In the genomic region with DNA sequence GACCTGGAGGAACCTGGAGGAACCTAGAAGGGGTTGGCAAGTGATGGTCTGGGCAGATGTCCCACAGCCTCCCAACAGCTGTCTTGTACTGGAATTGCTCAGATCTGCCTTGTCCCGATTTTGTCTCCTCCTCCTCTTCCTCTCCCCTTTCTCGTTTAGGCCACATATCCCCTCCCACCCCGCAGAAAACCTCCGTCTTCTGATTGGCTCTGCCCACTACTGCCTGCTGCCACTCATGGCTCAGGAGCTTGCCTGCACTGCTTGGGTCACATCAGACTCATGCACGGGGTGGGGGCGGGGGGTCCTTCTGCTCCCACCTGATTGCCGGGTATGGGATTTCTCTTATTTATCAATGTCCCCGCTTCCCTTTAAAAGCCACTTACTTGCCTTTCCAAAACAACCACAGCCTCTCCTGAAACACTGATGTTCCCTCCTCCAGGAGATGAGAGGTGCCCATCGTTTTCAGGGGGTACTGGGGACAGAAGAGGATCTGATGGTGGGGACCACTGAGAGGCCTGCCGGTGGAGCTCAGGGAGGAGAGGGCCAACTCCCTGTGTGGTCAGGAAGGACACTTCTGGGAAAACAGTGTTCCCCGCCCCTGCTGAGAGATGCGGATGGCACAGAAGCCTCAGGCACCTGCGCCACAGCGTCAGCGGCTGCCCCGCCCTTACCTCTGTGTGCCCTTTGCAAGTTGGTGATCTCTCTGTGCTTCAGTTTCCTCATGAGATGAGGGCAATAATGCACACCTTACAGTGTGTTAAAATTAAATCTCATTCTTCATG, we compare ENCODE assay signal across 9 cellular contexts. TPM values are rescaled to one million over a fixed set of nuclear protein-coding genes. Genes with fewer than 3 reads are reported as not detected.
DNase-seq lines count a peak whose midpoint lies in the region; ATAC-seq and TF ChIP-seq lines count a peak whose summit lies in the region.
"Had no signal": no experiment of that assay in that cellular context is flagged by ENCODE, and none has a peak within 500 bp of the region (broad histone marks: within the 10 kb centered on the region; RNA-seq: fewer than 3 reads in every experiment).

No MANE protein-coding gene starts in this region.

- in situ Hi-C loops in HAP-1 (cut with MboI; ENCODE audit: low sequenced_read_pairs): no loop called here

- H2BK15ac ChIP-seq in neuronal stem cell (ENCODE audit: low read length): no peak overlapping the region

- peaks cover 4% of the 10 kb centered on the region for H3K79me1 ChIP-seq in neuronal stem cell (ENCODE audit: low read depth, low read length)

- peak overlapping the region; percentile 0 for H3K18ac ChIP-seq in neuronal stem cell (ENCODE audit: low read length)

- H2AK5ac ChIP-seq in neuronal stem cell (ENCODE audit: low read depth, low read length): peak overlapping the region; percentile 20

- H3K27ac Mint-ChIP-seq in CD4-positive, alpha-beta memory T cell: peak overlapping the region; percentile 28 to 75 (median 64)
- H3K27ac Mint-ChIP-seq in endodermal cell: peak overlapping the region; percentile 39
- H3K27ac Mint-ChIP-seq: activated CD8-positive, alpha-beta memory T cell treated with anti-CD3 and anti-CD28 coated beads, Interleukin-2, amount 10 ng/mL, durations not matched to agents 7 days and 5 days had no signal

- H2BK120ac ChIP-seq in neuronal stem cell (ENCODE audit: low read depth, low read length): no peak overlapping the region

- H2BK12ac ChIP-seq in neuronal stem cell (ENCODE audit: low read length): no peak overlapping the region

- no peak overlapping the region for H3K4me3 ChIP-seq in CD4-positive, alpha-beta memory T cell (ENCODE audit: low read length in 2 of 2)
- H3K4me3 ChIP-seq in endodermal cell (ENCODE audit: low read length): no peak overlapping the region
- no peak overlapping the region for H3K4me3 ChIP-seq in neuronal stem cell (ENCODE audit: low read length in 2 of 2)
- H3K4me3 ChIP-seq in HAP-1: no peak overlapping the region

- POLR2A ChIA-PET in CD4-positive, alpha-beta memory T cell (lab: Charles Lee; ENCODE audit: partially characterized antibody): interaction anchor here (2.1 kb wide), 1 partner anchor 15 kb away, joined by 9 read pairs; a partner anchor contains a TSS

- DNase-seq in CD4-positive, alpha-beta memory T cell: no peak
- DNase-seq in NCI-H2029 (lab: John Stamatoyannopoulos, UW) (peak; percentile 62), endodermal cell (peak; percentile 67), neuronal stem cell (ENCODE audit: low spot score) (no peak), HAP-1 (ENCODE audit: low spot score in 2 of 2) (no peak), CD1c-positive myeloid dendritic cell (ENCODE audit: extremely low spot score) (no peak)
- DNase-seq: activated CD8-positive, alpha-beta memory T cell treated with anti-CD3 and anti-CD28 coated beads, Interleukin-2, amount 10 ng/mL, durations not matched to agents 7 days and 5 days had no signal

- H3K36me3 ChIP-seq in CD4-positive, alpha-beta memory T cell (ENCODE audit: insufficient read depth, low read length): peaks cover 21% of the 10 kb centered on the region
- H3K36me3 ChIP-seq in endodermal cell (ENCODE audit: control insufficient read depth, insufficient read depth, low read length) (no peaks in the 10 kb centered on the region), neuronal stem cell (replicated peaks in 1 of 2; ENCODE audit: control insufficient read depth in 2 of 2, insufficient read depth in 2 of 2, low read length in 2 of 2) (peaks cover 4 to 7% of the 10 kb centered on the region in 2 donors), HAP-1 (replicated peaks) (no peaks in the 10 kb centered on the region)

- H3K27ac ChIP-seq in CD4-positive, alpha-beta memory T cell (ENCODE audit: low read depth, low read length): no peak overlapping the region
- H3K27ac ChIP-seq in endodermal cell (ENCODE audit: low read depth, low read length) (no peak overlapping the region), neuronal stem cell (replicated peaks; ENCODE audit: low read length) (no peak overlapping the region)

- intact Hi-C loops in CD4-positive, alpha-beta memory T cell (cut with micrococcal nuclease): no loop called here

- H3K4me1 ChIP-seq in CD4-positive, alpha-beta memory T cell (ENCODE audit: insufficient read depth, low read length): peaks cover 68% of the 10 kb centered on the region
- H3K4me1 ChIP-seq in endodermal cell (ENCODE audit: control insufficient read depth, insufficient read depth, low read length): peaks cover 3% of the 10 kb centered on the region
- peaks cover 8 to 17% of the 10 kb centered on the region in 2 donors for H3K4me1 ChIP-seq in neuronal stem cell (ENCODE audit: control insufficient read depth in 2 of 2, insufficient read depth in 1 of 2, low read depth in 1 of 2, low read length in 2 of 2)
- no peaks in the 10 kb centered on the region for H3K4me1 ChIP-seq in HAP-1

- H3K4me1 Mint-ChIP-seq in CD4-positive, alpha-beta memory T cell: peaks cover 44 to 68% (median 61%) of the 10 kb centered on the region in 4 donors
- H3K4me1 Mint-ChIP-seq in endodermal cell: peaks cover 23% of the 10 kb centered on the region

- H2BK5ac ChIP-seq in neuronal stem cell (ENCODE audit: low read length): no peak overlapping the region

- H4K91ac ChIP-seq in neuronal stem cell (ENCODE audit: low read depth, low read length, poor library complexity): no peak overlapping the region

- H3K27me3 ChIP-seq in CD4-positive, alpha-beta memory T cell (ENCODE audit: insufficient read depth, low read length): no peaks in the 10 kb centered on the region
- no peaks in the 10 kb centered on the region for H3K27me3 ChIP-seq in endodermal cell (ENCODE audit: control insufficient read depth, insufficient read depth, low read length, poor library complexity, severe bottlenecking)
- H3K27me3 ChIP-seq in neuronal stem cell (ENCODE audit: control insufficient read depth in 3 of 3, insufficient read depth in 3 of 3, low read depth in 1 of 3, low read length in 3 of 3): no peaks in the 10 kb centered on the region
- no peaks in the 10 kb centered on the region for H3K27me3 ChIP-seq in HAP-1 (ENCODE audit: low read depth)

- no peaks in the 10 kb centered on the region for H3K27me3 Mint-ChIP-seq in CD4-positive, alpha-beta memory T cell
- no peaks in the 10 kb centered on the region for H3K27me3 Mint-ChIP-seq in endodermal cell (ENCODE audit: insufficient read depth)
- H3K27me3 Mint-ChIP-seq: activated CD8-positive, alpha-beta memory T cell treated with anti-CD3 and anti-CD28 coated beads, Interleukin-2, amount 10 ng/mL, durations not matched to agents 7 days and 5 days had no signal

- no peaks in the 10 kb centered on the region for H3K9me3 ChIP-seq in CD4-positive, alpha-beta memory T cell (ENCODE audit: control insufficient read depth in 1 of 2, low read length in 2 of 2)
- H3K9me3 ChIP-seq in endodermal cell (ENCODE audit: control insufficient read depth, low read length) (no peaks in the 10 kb centered on the region), neuronal stem cell (replicated peaks in 1 of 2; ENCODE audit: control insufficient read depth in 2 of 2, insufficient read depth in 1 of 2, low read depth in 1 of 2, low read length in 2 of 2) (no peaks in the 10 kb centered on the region), HAP-1 (no peaks in the 10 kb centered on the region)

- H3K14ac ChIP-seq in neuronal stem cell (ENCODE audit: low read length): no peak overlapping the region

- TF ChIP-seq CTCF in endodermal cell (conservative IDR thresholded peaks at IDR 0.05): no peak

- CTCF ChIA-PET in CD4-positive, alpha-beta memory T cell (lab: Charles Lee; ENCODE audit: partially characterized antibody): interaction anchor here (1.1 to 1.8 kb wide), 3 partner anchors 11 to 15 kb away, joined by 3 to 4 read pairs (median 3); a partner anchor contains a TSS

- 73 to 88% methylated on average over 8 to 16 of the region's 16 CpGs for WGBS in endodermal cell (ENCODE audit: insufficient coverage in 1 of 2, insufficient read length in 1 of 2), 2 experiments
- WGBS in neuronal stem cell (ENCODE audit: extremely low coverage in 2 of 2, insufficient read length in 2 of 2, insufficient replicate concordance in 1 of 2), 2 donors: no CpG with 5 or more reads among the region's 16 CpGs

- peaks cover 0 to 42% of the 10 kb centered on the region in 2 donors for H3K36me3 Mint-ChIP-seq in CD4-positive, alpha-beta memory T cell
- peaks cover 5% of the 10 kb centered on the region for H3K36me3 Mint-ChIP-seq in endodermal cell (ENCODE audit: low read depth)
- H3K36me3 Mint-ChIP-seq: activated CD8-positive, alpha-beta memory T cell treated with anti-CD3 and anti-CD28 coated beads, Interleukin-2, amount 10 ng/mL, durations not matched to agents 7 days and 5 days had no signal

- no peaks in the 10 kb centered on the region for H3K9me3 Mint-ChIP-seq in CD4-positive, alpha-beta memory T cell
- no peaks in the 10 kb centered on the region for H3K9me3 Mint-ChIP-seq in endodermal cell

- H3K9ac ChIP-seq in endodermal cell (ENCODE audit: extremely low read depth, low read length, poor library complexity, severe bottlenecking) (no peak overlapping the region), neuronal stem cell (ENCODE audit: low read depth, low read length, poor library complexity) (no peak overlapping the region)

- no peak overlapping the region for H4K8ac ChIP-seq in neuronal stem cell (ENCODE audit: low read depth, low read length)

- H3K4ac ChIP-seq in neuronal stem cell (ENCODE audit: low read length): no peak overlapping the region

- H2AFZ ChIP-seq in neuronal stem cell (ENCODE audit: low read length): no peak overlapping the region

- H3K23ac ChIP-seq in neuronal stem cell (ENCODE audit: low read depth, low read length, poor library complexity): no peak overlapping the region

- H3K4me3 Mint-ChIP-seq in CD4-positive, alpha-beta memory T cell: peak overlapping the region in 5 of 8 donors; percentile 4 to 59 (median 32)
- no peak overlapping the region for H3K4me3 Mint-ChIP-seq in endodermal cell
- H3K4me3 Mint-ChIP-seq: activated CD8-positive, alpha-beta memory T cell treated with anti-CD3 and anti-CD28 coated beads, Interleukin-2, amount 10 ng/mL, durations not matched to agents 7 days and 5 days had no signal

- H3K4me2 ChIP-seq in neuronal stem cell (ENCODE audit: insufficient read depth, low read length, poor library complexity, severe bottlenecking): no peak overlapping the region

- no peak for ATAC-seq in HG02678 (IDR thresholded peaks at IDR 0.05; ENCODE audit: unreplicated experiment)
- ATAC-seq in HG03159 (IDR thresholded peaks at IDR 0.05; ENCODE audit: unreplicated experiment): no peak

RNA-seq across cellular contexts. Expression of a gene that starts 14.7 kb away (rescaled TPM):
- 10 to 100 TPM; 76.1 to 82.2 TPM for total RNA-seq in CD4-positive, alpha-beta memory T cell
- polyA plus RNA-seq in CD4-positive, alpha-beta memory T cell: 10 to 100 TPM; 55.7 to 56.0 TPM
- total RNA-seq in endodermal cell: 10 to 100 TPM; 31.3 to 33.3 TPM
- polyA plus RNA-seq in endodermal cell (2013, experiment 1 of 2): 21.3 TPM
- 21.2 TPM for polyA plus RNA-seq in endodermal cell (2013, experiment 2 of 2)
- polyA plus RNA-seq in neuronal stem cell (2013, experiment 1 of 2): 16.6 TPM
- polyA plus RNA-seq in neuronal stem cell (2013, experiment 2 of 2): 17.0 TPM

RNA-seq across cellular contexts. Expression of a gene that starts 57.1 kb away (rescaled TPM):
- total RNA-seq in CD4-positive, alpha-beta memory T cell: 10 to 100 TPM; 22.1 to 25.3 TPM
- polyA plus RNA-seq in CD4-positive, alpha-beta memory T cell: 10 to 100 TPM in 1 of 2 donors, 1 to 10 TPM in 1; 8.7 to 13.0 TPM
- 10 to 100 TPM; 36.2 to 58.9 TPM for total RNA-seq in endodermal cell
- polyA plus RNA-seq in endodermal cell (2013, experiment 1 of 2): 49.8 TPM
- 50.5 TPM for polyA plus RNA-seq in endodermal cell (2013, experiment 2 of 2)
- 58.5 TPM for polyA plus RNA-seq in neuronal stem cell (2013, experiment 1 of 2)
- 61.2 TPM for polyA plus RNA-seq in neuronal stem cell (2013, experiment 2 of 2)

Comparison
In these comparisons a context has a peak if more than half of its experiments do, and no peak if none do; other contexts are left out.
1. DNase-seq: peak in NCI-H2029 (single experiment) and endodermal cell (single experiment); none in CD4-positive, alpha-beta memory T cell (0 of 5), neuronal stem cell (single experiment), HAP-1 (0 of 2) and CD1c-positive myeloid dendritic cell (single experiment).